ENCODE assay signal across 19 cellular contexts in the genomic region with DNA sequence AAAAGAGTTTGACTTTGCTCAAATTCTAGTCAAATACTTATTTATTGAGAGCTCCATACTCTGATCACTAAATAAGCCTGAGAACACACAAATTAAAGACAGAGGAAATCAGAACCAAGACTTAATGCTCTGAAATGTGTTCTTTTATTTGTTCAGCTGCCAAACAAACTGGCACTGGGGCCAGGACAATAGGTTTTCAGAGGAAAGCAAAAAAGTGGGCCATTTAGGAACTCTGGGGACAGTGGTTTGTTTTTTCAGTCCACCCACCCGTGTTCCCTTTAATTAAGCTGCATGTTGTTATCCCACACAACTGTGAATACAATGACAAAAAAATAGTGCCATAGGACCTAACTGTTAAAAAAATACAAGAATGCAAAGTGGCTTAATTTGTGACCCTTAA.
DNase-seq lines count a peak whose midpoint lies in the region; ATAC-seq and TF ChIP-seq lines count a peak whose summit lies in the region.
"Had no signal": no experiment of that assay in that cellular context is flagged by ENCODE, and none has a peak within 500 bp of the region (broad histone marks: within the 10 kb centered on the region; RNA-seq: fewer than 3 reads in every experiment).

No MANE protein-coding gene starts in this region.

- H3K27ac ChIP-seq in right cardiac atrium (ENCODE audit: low read length) (no peak overlapping the region), RWPE1 (no peak overlapping the region)
- H3K27ac ChIP-seq: heart left ventricle, ovary, upper lobe of right lung had no signal

- peaks cover 8% of the 10 kb centered on the region for H3K9me3 ChIP-seq in neuron (ENCODE audit: low read length)
- no peaks in the 10 kb centered on the region for H3K9me3 ChIP-seq in right cardiac atrium (ENCODE audit: control insufficient read depth, low read length)
- H3K9me3 ChIP-seq: heart left ventricle, ovary, upper lobe of right lung had no signal

- H2AFZ ChIP-seq in neuron (ENCODE audit: low read depth, low read length) = no peak overlapping the region

- peak overlapping the region; percentile 31 for H3K4me3 ChIP-seq in neuron (ENCODE audit: low read length)
- H3K4me3 ChIP-seq in right cardiac atrium (ENCODE audit: low read length) = no peak overlapping the region
- H3K4me3 ChIP-seq: ovary, upper lobe of right lung had no signal

- peak overlapping the region; percentile 93 for H3K4me3 Mint-ChIP-seq in endothelial cell (ENCODE audit: unreplicated experiment)
- H3K4me3 Mint-ChIP-seq: central memory CD8-positive, alpha-beta T cell; effector memory CD8-positive, alpha-beta T cell; stimulated activated naive CD8-positive, alpha-beta T cell treated with anti-CD3 and anti-CD28 coated beads, Interleukin-15, amount 100 ng/mL, for 72 hours had no signal

- H3K4me1 Mint-ChIP-seq in endothelial cell (ENCODE audit: unreplicated experiment) = peaks cover 43% of the 10 kb centered on the region
- H3K4me1 Mint-ChIP-seq: central memory CD8-positive, alpha-beta T cell had no signal

- POLR2A ChIA-PET in RWPE1 (lab: Yijun Ruan, JAX; ENCODE audit: low non-redundant PET) = no interaction called here

- ATAC-seq in right cardiac atrium (no peak), SK-N-SH treated with all-trans-retinoic acid at 6 μM for 48 hours (no peak)
- ATAC-seq: effector memory CD8-positive, alpha-beta T cell; heart left ventricle; stimulated activated naive CD8-positive, alpha-beta T cell treated with anti-CD3 and anti-CD28 coated beads, Interleukin-15, amount 100 ng/mL, for 72 hours; upper lobe of right lung had no signal

- DNase-seq in NCI-H1092 (lab: John Stamatoyannopoulos, UW) (peak; percentile 43), NCI-H748 treated with DMSO at 0.1 percent for 48 hours (lab: John Stamatoyannopoulos, UW) (peak; percentile 98), endothelial cell (ENCODE audit: low spot score) (no peak), NCI-H510A treated with DMSO at 0.1 percent for 48 hours (lab: John Stamatoyannopoulos, UW) (no peak), right cardiac atrium (no peak), RWPE1 (ENCODE audit: low spot score) (no peak)
- DNase-seq: activated naive CD4-positive, alpha-beta T cell; effector memory CD8-positive, alpha-beta T cell; GOT3; heart left ventricle; Karpas-422; ovary; small intestine; stimulated activated CD4-positive, alpha-beta T cell treated with anti-CD3 and anti-CD28 coated beads, Interleukin-2, amount 100 ng/mL, for 48 hours; stimulated activated naive CD8-positive, alpha-beta T cell treated with anti-CD3 and anti-CD28 coated beads, Interleukin-15, amount 100 ng/mL, for 72 hours; upper lobe of right lung had no signal

- 51% methylated on average over 1 of the region's 1 CpG for WGBS in right cardiac atrium

- H3K27me3 Mint-ChIP-seq in endothelial cell (ENCODE audit: unreplicated experiment) = peaks cover 18% of the 10 kb centered on the region

- peaks cover 40% of the 10 kb centered on the region for H3K36me3 ChIP-seq in neuron (ENCODE audit: insufficient read depth, low read length)
- H3K36me3 ChIP-seq: ovary had no signal

- H3K4me1 ChIP-seq in neuron (ENCODE audit: insufficient read depth, low read length) (peaks cover 23% of the 10 kb centered on the region), right cardiac atrium (ENCODE audit: control insufficient read depth, insufficient read depth, low read length) (no peaks in the 10 kb centered on the region)

- peak overlapping the region; percentile 100 for H3K27ac Mint-ChIP-seq in endothelial cell (ENCODE audit: unreplicated experiment)
- H3K27ac Mint-ChIP-seq: stimulated activated naive CD8-positive, alpha-beta T cell treated with anti-CD3 and anti-CD28 coated beads, Interleukin-15, amount 100 ng/mL, for 72 hours had no signal

- intact Hi-C loops in right cardiac atrium (cut with DNase I) = no loop called here

- CTCF ChIA-PET in RWPE1 (lab: Yijun Ruan, JAX) = interaction anchor here (0.7 to 0.8 kb wide), 2 partner anchors 21 to 22 kb away, joined by 3 read pairs; no protein-coding TSS in a partner anchor

- H3K27me3 ChIP-seq in neuron (ENCODE audit: insufficient read depth, low read length) (no peaks in the 10 kb centered on the region), right cardiac atrium (ENCODE audit: control insufficient read depth, insufficient read depth) (no peaks in the 10 kb centered on the region)
- H3K27me3 ChIP-seq: heart left ventricle, ovary, upper lobe of right lung had no signal

- peaks cover 49% of the 10 kb centered on the region for H3K36me3 Mint-ChIP-seq in endothelial cell (ENCODE audit: low read depth, unreplicated experiment)

- no peaks in the 10 kb centered on the region for H3K9me3 Mint-ChIP-seq in endothelial cell (ENCODE audit: unreplicated experiment)
- H3K9me3 Mint-ChIP-seq: central memory CD8-positive, alpha-beta T cell; stimulated activated naive CD8-positive, alpha-beta T cell treated with anti-CD3 and anti-CD28 coated beads, Interleukin-15, amount 100 ng/mL, for 72 hours had no signal

- TF ChIP-seq CTCF in endothelial cell (IDR thresholded peaks at IDR 0.05; ENCODE audit: unreplicated experiment) = no peak
- TF ChIP-seq CTCF in RWPE1 (conservative IDR thresholded peaks at IDR 0.05; ENCODE audit: low read depth) = no peak

TF ChIP-seq in SK-N-SH treated with all-trans-retinoic acid at 6 μM for 48 hours, 23 proteins besides CTCF, POLR2A, EP300 and RAD21:
- TF ChIP-seq GLIS3 (CRISPR knock-in tag; IDR thresholded peaks at IDR 0.05) (no peak), ARNTL (CRISPR knock-in tag; IDR thresholded peaks at IDR 0.05; ENCODE audit: borderline replicate concordance, low read depth) (no peak), TOX (CRISPR knock-in tag; IDR thresholded peaks at IDR 0.05; ENCODE audit: borderline replicate concordance) (no peak), ESRRG (CRISPR knock-in tag; IDR thresholded peaks at IDR 0.05) (no peak), PPARA (CRISPR knock-in tag; IDR thresholded peaks at IDR 0.05; ENCODE audit: borderline replicate concordance) (no peak), RARB (CRISPR knock-in tag; IDR thresholded peaks at IDR 0.05) (no peak), CSDC2 (CRISPR knock-in tag; IDR thresholded peaks at IDR 0.05) (no peak), ZNF70 (CRISPR knock-in tag; IDR thresholded peaks at IDR 0.05) (no peak), SNAI2 (CRISPR knock-in tag; IDR thresholded peaks at IDR 0.05) (no peak), ZFP30 (CRISPR knock-in tag; IDR thresholded peaks at IDR 0.05) (no peak)
- TF ChIP-seq, protein P1, sequence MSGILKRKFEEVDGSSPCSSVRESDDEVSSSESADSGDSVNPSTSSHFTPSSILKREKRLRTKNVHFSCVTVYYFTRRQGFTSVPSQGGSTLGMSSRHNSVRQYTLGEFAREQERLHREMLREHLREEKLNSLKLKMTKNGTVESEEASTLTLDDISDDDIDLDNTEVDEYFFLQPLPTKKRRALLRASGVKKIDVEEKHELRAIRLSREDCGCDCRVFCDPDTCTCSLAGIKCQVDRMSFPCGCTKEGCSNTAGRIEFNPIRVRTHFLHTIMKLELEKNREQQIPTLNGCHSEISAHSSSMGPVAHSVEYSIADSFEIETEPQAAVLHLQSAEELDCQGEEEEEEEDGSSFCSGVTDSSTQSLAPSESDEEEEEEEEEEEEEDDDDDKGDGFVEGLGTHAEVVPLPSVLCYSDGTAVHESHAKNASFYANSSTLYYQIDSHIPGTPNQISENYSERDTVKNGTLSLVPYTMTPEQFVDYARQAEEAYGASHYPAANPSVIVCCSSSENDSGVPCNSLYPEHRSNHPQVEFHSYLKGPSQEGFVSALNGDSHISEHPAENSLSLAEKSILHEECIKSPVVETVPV (CRISPR knock-in tag; IDR thresholded peaks at IDR 0.05) = no peak
- TF ChIP-seq, protein P2, sequence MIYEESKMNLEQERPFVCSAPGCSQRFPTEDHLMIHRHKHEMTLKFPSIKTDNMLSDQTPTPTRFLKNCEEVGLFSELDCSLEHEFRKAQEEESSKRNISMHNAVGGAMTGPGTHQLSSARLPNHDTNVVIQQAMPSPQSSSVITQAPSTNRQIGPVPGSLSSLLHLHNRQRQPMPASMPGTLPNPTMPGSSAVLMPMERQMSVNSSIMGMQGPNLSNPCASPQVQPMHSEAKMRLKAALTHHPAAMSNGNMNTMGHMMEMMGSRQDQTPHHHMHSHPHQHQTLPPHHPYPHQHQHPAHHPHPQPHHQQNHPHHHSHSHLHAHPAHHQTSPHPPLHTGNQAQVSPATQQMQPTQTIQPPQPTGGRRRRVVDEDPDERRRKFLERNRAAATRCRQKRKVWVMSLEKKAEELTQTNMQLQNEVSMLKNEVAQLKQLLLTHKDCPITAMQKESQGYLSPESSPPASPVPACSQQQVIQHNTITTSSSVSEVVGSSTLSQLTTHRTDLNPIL (CRISPR knock-in tag; IDR thresholded peaks at IDR 0.05; ENCODE audit: low read depth) = no peak
TF ChIP-seq in SK-N-SH treated with all-trans-retinoic acid at 6 μM for 48 hours: peak in this region for 0.

Comparison
In these comparisons a context has a peak if more than half of its experiments do, and no peak if none do; other contexts are left out.
1. DNase-seq: peak in NCI-H1092 (single experiment) and NCI-H748 treated with DMSO at 0.1 percent for 48 hours (single experiment); none in endothelial cell (single experiment), NCI-H510A treated with DMSO at 0.1 percent for 48 hours (single experiment), right cardiac atrium (0 of 3) and RWPE1 (single experiment).